ENCODE assay signal across 24 cellular contexts in the genomic region with DNA sequence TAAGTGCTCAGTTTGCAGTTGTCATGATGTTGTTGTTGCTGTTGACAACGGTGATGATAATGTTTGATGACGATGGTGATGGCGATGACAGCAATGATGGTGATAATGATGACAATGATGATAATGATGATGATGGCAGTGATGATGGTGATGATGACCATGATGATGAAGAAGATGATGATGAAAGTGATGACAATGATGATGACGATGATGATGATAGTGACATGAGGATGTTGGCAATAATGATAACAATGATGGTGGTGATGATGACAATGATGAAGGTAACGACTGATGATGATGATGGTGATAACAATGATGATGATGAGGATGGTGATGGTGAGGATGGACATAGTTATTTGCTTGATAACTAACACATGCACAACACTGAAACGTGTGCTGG.
"Had no signal": no experiment of that assay in that cellular context is flagged by ENCODE, and none has a peak within 500 bp of the region (broad histone marks: within the 10 kb centered on the region; RNA-seq: fewer than 3 reads in every experiment).

No MANE protein-coding gene starts in this region.

- ATAC-seq: effector memory CD8-positive, alpha-beta T cell; esophagus mucosa; foreskin keratinocyte; gastroesophageal sphincter; heart left ventricle; left cardiac atrium; left lung; left ventricle myocardium superior; lower lobe of right lung; mucosa of descending colon had no signal

- H3K79me2 ChIP-seq: hepatocyte had no signal

- H3K27ac ChIP-seq: colonic mucosa, epithelial cell of prostate, foreskin keratinocyte, gastroesophageal sphincter, heart left ventricle, hepatocyte, left lung, lower lobe of right lung had no signal

- FAIRE-seq: endometrium, frontal cortex, islet of Langerhans, keratinocyte had no signal

- DNase-seq: colonic mucosa; cortex of kidney; effector CD8-positive, alpha-beta T cell; effector memory CD8-positive, alpha-beta T cell; endodermal cell; erythroblast; foreskin keratinocyte; heart left ventricle; hypothalamus; left cardiac atrium; left lung; left ventricle myocardium superior; lower lobe of right lung; mesenchymal stem cell; mucosa of descending colon; naive B cell had no signal

- H3K4me2 ChIP-seq: hepatocyte had no signal

- H3K4me3 ChIP-seq: colonic mucosa, gastroesophageal sphincter, heart left ventricle, hepatocyte, left lung, lower lobe of right lung, mucosa of descending colon had no signal

- H3K4me1 ChIP-seq: colonic mucosa, foreskin keratinocyte, gastroesophageal sphincter, heart left ventricle, left lung, lower lobe of right lung had no signal

- H3K9me3 ChIP-seq: colonic mucosa, left lung, lower lobe of right lung, mucosa of descending colon had no signal

- H2AFZ ChIP-seq: hepatocyte had no signal

- H3K36me3 ChIP-seq: colonic mucosa, gastroesophageal sphincter, heart left ventricle, left lung, lower lobe of right lung had no signal

- H3K27me3 ChIP-seq: colonic mucosa, foreskin keratinocyte, hepatocyte, left lung had no signal
